ENCODE assay signal across 1 cellular context in the genomic region with DNA sequence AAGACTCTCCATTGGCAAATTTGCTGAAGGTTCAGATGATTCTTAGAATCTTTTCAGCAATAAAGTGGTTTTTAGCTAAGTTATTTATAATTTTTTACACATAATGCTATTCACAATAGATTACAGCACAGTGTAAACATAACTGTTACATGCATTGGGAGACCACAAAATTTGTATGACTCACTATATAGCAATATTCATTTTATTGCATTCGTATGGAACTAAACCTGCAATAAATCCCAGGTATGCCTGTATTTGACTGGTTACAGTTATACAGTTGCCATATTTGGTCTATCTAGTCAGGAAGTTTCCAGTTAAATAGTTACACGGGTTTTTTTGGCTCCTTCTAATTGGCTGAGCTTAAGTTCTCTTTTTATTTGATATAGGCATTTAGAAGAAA.
TF ChIP-seq lines count a peak whose summit lies in the region.

No MANE protein-coding gene starts in this region.

TF ChIP-seq in GM12878, 131 proteins besides CTCF, POLR2A, EP300 and RAD21:
- TF ChIP-seq MTA3 (IDR thresholded peaks at IDR 0.05; ENCODE audit: borderline replicate concordance, low read length) (no peak), KLF5 (IDR thresholded peaks at IDR 0.05; ENCODE audit: partially characterized antibody) (no peak), RUNX3 (IDR thresholded peaks at IDR 0.05; ENCODE audit: low read length) (no peak)
TF ChIP-seq in GM12878: peak in this region for 0.
